ENCODE assay signal across 14 cellular contexts in genomic region chr4:7863911-7864681, GRCh38.
A peak's percentile ranks its signal among the peaks of the same experiment; 100 is the strongest.
DNase-seq lines count a peak whose midpoint lies in the region; ATAC-seq, FAIRE-seq and TF ChIP-seq lines count a peak whose summit lies in the region.
"Had no signal": no experiment of that assay in that cellular context is flagged by ENCODE, and none has a peak within 500 bp of the region (broad histone marks: within the 10 kb centered on the region; RNA-seq: fewer than 3 reads in every experiment).

No MANE protein-coding gene starts in this region.

- no peak overlapping the region for H4K5ac ChIP-seq in mesendoderm (ENCODE audit: low read length)

- no peaks in the 10 kb centered on the region for H3K9me3 ChIP-seq in CD4-positive, alpha-beta T cell (ENCODE audit: control insufficient read depth, low read length)
- H3K9me3 ChIP-seq: thyroid gland had no signal

- peaks cover 33% of the 10 kb centered on the region for H3K36me3 Mint-ChIP-seq in CD4-positive, alpha-beta T cell (ENCODE audit: low read depth)
- peaks cover 13% of the 10 kb centered on the region for H3K36me3 Mint-ChIP-seq in GM23338 (ENCODE audit: low read depth)
- H3K36me3 Mint-ChIP-seq in activated naive CD4-positive, alpha-beta T cell treated with anti-CD3 and anti-CD28 coated beads, Interleukin-2, amount 50 U/mL, for 72 hours: peaks cover 8 to 52% of the 10 kb centered on the region in 2 donors

- H3K56ac ChIP-seq in mesendoderm (ENCODE audit: low read length): no peak overlapping the region

- no CpG with 5 or more reads among the region's 4 CpGs for WGBS in mesendoderm (ENCODE audit: extremely low coverage, insufficient coverage, low lambda C conversion rate)

- H3F3A ChIP-seq in GM23338 (replicated peaks; ENCODE audit: low read depth): no peaks in the 10 kb centered on the region

- H3K4me3 Mint-ChIP-seq in CD4-positive, alpha-beta T cell: peak overlapping the region; percentile 72
- H3K4me3 Mint-ChIP-seq in GM23338: no peak overlapping the region

- no peaks in the 10 kb centered on the region for H3K27me3 ChIP-seq in CD4-positive, alpha-beta T cell (ENCODE audit: control insufficient read depth, insufficient read depth, low read length)
- no peaks in the 10 kb centered on the region for H3K27me3 ChIP-seq in GM23338 (ENCODE audit: insufficient read depth)
- no peaks in the 10 kb centered on the region for H3K27me3 ChIP-seq in mesendoderm (ENCODE audit: insufficient read depth, low read length, poor library complexity)
- H3K27me3 ChIP-seq in foreskin keratinocyte: no peaks in the 10 kb centered on the region
- H3K27me3 ChIP-seq: thyroid gland had no signal

- H3K4me2 ChIP-seq in GM23338 (no peak overlapping the region), mesendoderm (ENCODE audit: low read length) (no peak overlapping the region)

- H3K4me3 ChIP-seq in GM23338 (no peak overlapping the region), mesendoderm (ENCODE audit: low read length) (no peak overlapping the region)
- H3K4me3 ChIP-seq: thyroid gland had no signal

- no peaks in the 10 kb centered on the region for H3K36me3 ChIP-seq in GM23338 (ENCODE audit: insufficient read depth)
- H3K36me3 ChIP-seq in mesendoderm (ENCODE audit: control insufficient read depth, insufficient read depth, low read length): peaks cover 4% of the 10 kb centered on the region
- H3K36me3 ChIP-seq: thyroid gland had no signal

- no peak overlapping the region for H2AK5ac ChIP-seq in mesendoderm (ENCODE audit: low read length)

- H2BK15ac ChIP-seq in mesendoderm (replicated peaks; ENCODE audit: low read depth): no peak overlapping the region

- CTCF ChIA-PET in CD4-positive, alpha-beta T cell (lab: Charles Lee): interaction anchor here (0.8 kb wide), 1 partner anchor 62 kb away, joined by 4 read pairs; no protein-coding TSS in a partner anchor

- H3K23ac ChIP-seq in mesendoderm (ENCODE audit: low read length): no peak overlapping the region

- H3K9me2 ChIP-seq in GM23338 (ENCODE audit: insufficient read depth): no peaks in the 10 kb centered on the region

- H4K20me1 ChIP-seq in GM23338 (replicated peaks; ENCODE audit: insufficient read depth): no peaks in the 10 kb centered on the region; the same call in 1 of the 2 replicates

- H4K8ac ChIP-seq in mesendoderm (ENCODE audit: low read depth, low read length): no peak overlapping the region

- no peaks in the 10 kb centered on the region for H3K27me3 Mint-ChIP-seq in CD4-positive, alpha-beta T cell
- peaks cover 1% of the 10 kb centered on the region for H3K27me3 Mint-ChIP-seq in GM23338 (ENCODE audit: insufficient read depth, low read depth, poor library complexity)

- no peak overlapping the region for H3K27ac ChIP-seq in CD4-positive, alpha-beta T cell (ENCODE audit: low read depth, low read length)
- H3K27ac ChIP-seq in GM23338 (ENCODE audit: low read depth) (peak overlapping the region; percentile 76), mesendoderm (ENCODE audit: low read depth, low read length) (no peak overlapping the region), foreskin keratinocyte (no peak overlapping the region)
- H3K27ac ChIP-seq: thyroid gland had no signal

- H2BK120ac ChIP-seq in mesendoderm (ENCODE audit: low read depth, low read length): no peak overlapping the region

- peaks cover 33% of the 10 kb centered on the region for H3K4me1 Mint-ChIP-seq in CD4-positive, alpha-beta T cell (ENCODE audit: low read depth)
- H3K4me1 Mint-ChIP-seq in GM23338: peaks cover 51% of the 10 kb centered on the region

- peak overlapping the region; percentile 12 for H2BK5ac ChIP-seq in mesendoderm (ENCODE audit: low read length)

- H3K27ac Mint-ChIP-seq in CD4-positive, alpha-beta T cell: peak overlapping the region; percentile 70
- H3K27ac Mint-ChIP-seq in GM23338: no peak overlapping the region
- peak overlapping the region; percentile 72 to 98 for H3K27ac Mint-ChIP-seq in activated naive CD4-positive, alpha-beta T cell treated with anti-CD3 and anti-CD28 coated beads, Interleukin-2, amount 50 U/mL, for 72 hours

- ATAC-seq in CD4-positive, alpha-beta T cell (ENCODE audit: poor library complexity): peak; percentile 54
- ATAC-seq in GM23338 (no peak), foreskin keratinocyte (no peak)
- ATAC-seq in activated naive CD4-positive, alpha-beta T cell treated with anti-CD3 and anti-CD28 coated beads, Interleukin-2, amount 50 U/mL, for 72 hours: peak; percentile 50 to 83

- H2AFZ ChIP-seq in GM23338: no peak overlapping the region

- peaks cover 9% of the 10 kb centered on the region for H3K79me1 ChIP-seq in mesendoderm (ENCODE audit: low read length)

- FAIRE-seq in H54 (lab: Jason Lieb, UNC): no peak

- no peak overlapping the region for H3K18ac ChIP-seq in mesendoderm (ENCODE audit: low read length)

- H3K4me1 ChIP-seq in GM23338 (ENCODE audit: insufficient read depth): peaks cover 41% of the 10 kb centered on the region
- peaks cover 8% of the 10 kb centered on the region for H3K4me1 ChIP-seq in mesendoderm (ENCODE audit: control insufficient read depth, low read depth, low read length)
- H3K4me1 ChIP-seq in foreskin keratinocyte: peaks cover 9% of the 10 kb centered on the region

- no peak overlapping the region for H3K4ac ChIP-seq in mesendoderm (ENCODE audit: low read depth, low read length)

- peaks cover 2% of the 10 kb centered on the region for H3K9me3 Mint-ChIP-seq in CD4-positive, alpha-beta T cell
- no peaks in the 10 kb centered on the region for H3K9me3 Mint-ChIP-seq in GM23338
- H3K9me3 Mint-ChIP-seq in activated naive CD4-positive, alpha-beta T cell treated with anti-CD3 and anti-CD28 coated beads, Interleukin-2, amount 50 U/mL, for 72 hours: peaks cover 7 to 8% of the 10 kb centered on the region in 2 donors

- TF ChIP-seq CTCF in CD4-positive, alpha-beta T cell (IDR thresholded peaks at IDR 0.05): no peak
- no peak for TF ChIP-seq CTCF in GM23338 (conservative IDR thresholded peaks at IDR 0.05; ENCODE audit: low read depth in 2 of 2)
- no peak for TF ChIP-seq CTCF in foreskin keratinocyte (conservative IDR thresholded peaks at IDR 0.05)

- DNase-seq in CD4-positive, alpha-beta T cell: no peak
- DNase-seq in GM23338 (ENCODE audit: low spot score) (no peak), mesendoderm (no peak), H54 (ENCODE audit: insufficient read length, low spot score) (no peak), SHP77 treated with DMSO at 0.1 percent for 48 hours (lab: John Stamatoyannopoulos, UW) (no peak), cerebellar cortex (ENCODE audit: low spot score) (no peak), foreskin keratinocyte (no peak)
- no peak for DNase-seq in activated naive CD4-positive, alpha-beta T cell treated with anti-CD3 and anti-CD28 coated beads, Interleukin-2, amount 50 U/mL, for 72 hours (ENCODE audit: low spot score in 2 of 2)
- DNase-seq: activated gamma-delta T cell; NCI-H1105; NK-92 treated with Interleukin-12 subunit alpha and Interleukin-12 subunit beta, amount 100 ng/mL, for 24 hours; stimulated activated CD4-positive, alpha-beta T cell treated with anti-CD3 and anti-CD28 coated beads, Interleukin-2, amount 100 ng/mL, for 48 hours; T1000; thyroid gland had no signal

- peaks cover 17% of the 10 kb centered on the region for H3K79me2 ChIP-seq in GM23338 (replicated peaks; ENCODE audit: insufficient read depth)
- H3K79me2 ChIP-seq in mesendoderm (ENCODE audit: control insufficient read depth, insufficient read depth, low read length): peaks cover 6% of the 10 kb centered on the region

- no peak for TF ChIP-seq POLR2A in H54 (IDR thresholded peaks at IDR 0.05; ENCODE audit: low read depth, low read length)

- POLR2A ChIA-PET in CD4-positive, alpha-beta T cell (lab: Charles Lee): interaction anchor here (0.8 to 3.6 kb wide), 10 partner anchors 9 to 105 kb away, joined by 3 to 39 read pairs (median 5); partner anchors contain the start of gene AFAP1

- intact Hi-C loops in CD4-positive, alpha-beta T cell (cut with DNase I, micrococcal nuclease): no loop called here

- H3K9ac ChIP-seq in mesendoderm (ENCODE audit: low read length): no peak overlapping the region

TF ChIP-seq in GM23338, 12 proteins besides CTCF, POLR2A, EP300 and RAD21 (continues in another document):
- TF ChIP-seq EZH2 (IDR thresholded peaks at IDR 0.05; ENCODE audit: low read depth, unreplicated experiment) (no peak), STAT1 (IDR thresholded peaks at IDR 0.05; ENCODE audit: unreplicated experiment) (no peak)

Comparison
In these comparisons a context has a peak if more than half of its experiments do, and no peak if none do; other contexts are left out.
1. ATAC-seq: peak in CD4-positive, alpha-beta T cell (single experiment) and activated naive CD4-positive, alpha-beta T cell treated with anti-CD3 and anti-CD28 coated beads, Interleukin-2, amount 50 U/mL, for 72 hours (2 of 2); none in GM23338 (single experiment) and foreskin keratinocyte (single experiment).